In the genomic region with DNA sequence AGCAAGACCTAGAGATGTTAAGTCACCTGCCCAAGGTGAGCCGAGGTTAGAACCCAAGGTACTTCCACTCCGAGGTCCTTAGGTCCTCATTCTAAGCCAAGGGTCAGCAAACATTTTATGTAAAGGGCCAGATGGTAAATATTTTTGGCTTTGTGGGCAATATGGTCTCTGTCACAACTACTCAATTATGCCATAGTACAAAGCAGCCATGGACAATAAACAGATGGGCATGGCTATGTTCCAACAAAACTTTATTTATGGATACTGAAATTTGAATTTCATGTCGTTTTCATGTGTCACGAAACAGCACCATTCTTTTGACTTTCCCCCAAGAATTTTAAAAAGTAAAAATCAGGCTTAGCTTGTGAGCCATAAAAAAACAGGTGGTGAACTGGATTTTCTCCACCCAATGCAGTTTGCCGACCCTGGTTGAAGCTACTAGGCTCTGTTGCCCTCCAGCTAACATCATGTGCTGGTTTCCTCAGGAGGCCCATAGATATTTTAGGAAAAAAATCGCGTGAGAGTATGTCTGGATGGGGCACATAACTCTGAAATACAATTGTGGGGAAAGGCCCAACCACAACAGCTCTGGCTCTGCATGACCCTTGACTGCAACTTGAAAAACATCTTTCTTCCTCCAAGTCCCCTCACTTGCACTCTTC, we compare ENCODE assay signal across 1 cellular context.
TF ChIP-seq lines count a peak whose summit lies in the region.

No MANE protein-coding gene starts in this region.

TF ChIP-seq in GM12878, 131 proteins besides CTCF, POLR2A, EP300 and RAD21 (continues in another document):
- TF ChIP-seq SMARCA5 (IDR thresholded peaks at IDR 0.05) (no peak), SMAD1 (IDR thresholded peaks at IDR 0.05; ENCODE audit: low read depth, partially characterized antibody) (no peak), SP1 (IDR thresholded peaks at IDR 0.05; ENCODE audit: low read depth, low read length) (peak; percentile 56), RFX5 (IDR thresholded peaks at IDR 0.05; ENCODE audit: low read depth, low read length) (no peak), RELA (IDR thresholded peaks at IDR 0.05; ENCODE audit: borderline replicate concordance, partially characterized antibody) (peak; percentile 66), MEF2B (IDR thresholded peaks at IDR 0.05; ENCODE audit: partially characterized antibody, poor library complexity, severe bottlenecking) (peak; percentile 84), CEBPB (IDR thresholded peaks at IDR 0.05; ENCODE audit: borderline replicate concordance in 1 of 2, low read depth in 2 of 2, low read length in 2 of 2) (no peak), TARDBP (IDR thresholded peaks at IDR 0.05; ENCODE audit: borderline replicate concordance) (no peak), ZBED1 (IDR thresholded peaks at IDR 0.05; ENCODE audit: borderline replicate concordance) (0 out of 2 replicates have a peak, but pooled peaks have one; percentile 52), MTA2 (IDR thresholded peaks at IDR 0.05; ENCODE audit: low read depth) (peak; percentile 73; the same call in 1 of the 2 replicates), NFIC (IDR thresholded peaks at IDR 0.05; ENCODE audit: low read depth, low read length) (peak; percentile 91), ATF7 (IDR thresholded peaks at IDR 0.05; ENCODE audit: low read depth) (0 out of 2 replicates have a peak, but pooled peaks have one; percentile 32), CREM (IDR thresholded peaks at IDR 0.05; ENCODE audit: low read depth) (0 out of 2 replicates have a peak, but pooled peaks have one; percentile 46), TBL1XR1 (IDR thresholded peaks at IDR 0.05; ENCODE audit: low read depth, low read length) (no peak), SPI1 (IDR thresholded peaks at IDR 0.05; ENCODE audit: borderline replicate concordance, insufficient read depth, low read depth, low read length) (no peak), NFYA (IDR thresholded peaks at IDR 0.05; ENCODE audit: borderline replicate concordance, low read depth, low read length) (no peak), TCF12 (IDR thresholded peaks at IDR 0.05; ENCODE audit: low read depth, low read length) (0 out of 2 replicates have a peak, but pooled peaks have one; percentile 8), RAD51 (IDR thresholded peaks at IDR 0.05) (peak; percentile 30; the same call in 1 of the 2 replicates), ETV6 (conservative IDR thresholded peaks at IDR 0.05 in 1 of 2, IDR thresholded peaks at IDR 0.05 in 1 of 2; ENCODE audit: borderline replicate concordance in 1 of 2, low read depth in 1 of 2) (0 out of 4 replicates have a peak, but pooled peaks of 1 of the 2 experiments have one; percentile 21), WRNIP1 (IDR thresholded peaks at IDR 0.05; ENCODE audit: borderline replicate concordance, low read depth, low read length) (no peak), LARP7 (IDR thresholded peaks at IDR 0.05) (no peak), EED (IDR thresholded peaks at IDR 0.05; ENCODE audit: low read depth) (peak; percentile 78), MYB (IDR thresholded peaks at IDR 0.05; ENCODE audit: borderline replicate concordance, low read depth, low read length) (no peak), SMAD5 (IDR thresholded peaks at IDR 0.05; ENCODE audit: low read depth) (no peak), RUNX3 (IDR thresholded peaks at IDR 0.05; ENCODE audit: low read length) (peak; percentile 94)
- TF ChIP-seq, protein P1, sequence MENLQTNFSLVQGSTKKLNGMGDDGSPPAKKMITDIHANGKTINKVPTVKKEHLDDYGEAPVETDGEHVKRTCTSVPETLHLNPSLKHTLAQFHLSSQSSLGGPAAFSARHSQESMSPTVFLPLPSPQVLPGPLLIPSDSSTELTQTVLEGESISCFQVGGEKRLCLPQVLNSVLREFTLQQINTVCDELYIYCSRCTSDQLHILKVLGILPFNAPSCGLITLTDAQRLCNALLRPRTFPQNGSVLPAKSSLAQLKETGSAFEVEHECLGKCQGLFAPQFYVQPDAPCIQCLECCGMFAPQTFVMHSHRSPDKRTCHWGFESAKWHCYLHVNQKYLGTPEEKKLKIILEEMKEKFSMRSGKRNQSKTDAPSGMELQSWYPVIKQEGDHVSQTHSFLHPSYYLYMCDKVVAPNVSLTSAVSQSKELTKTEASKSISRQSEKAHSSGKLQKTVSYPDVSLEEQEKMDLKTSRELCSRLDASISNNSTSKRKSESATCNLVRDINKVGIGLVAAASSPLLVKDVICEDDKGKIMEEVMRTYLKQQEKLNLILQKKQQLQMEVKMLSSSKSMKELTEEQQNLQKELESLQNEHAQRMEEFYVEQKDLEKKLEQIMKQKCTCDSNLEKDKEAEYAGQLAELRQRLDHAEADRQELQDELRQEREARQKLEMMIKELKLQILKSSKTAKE (IDR thresholded peaks at IDR 0.05; ENCODE audit: low read depth, poor library complexity, severe bottlenecking) = peak; percentile 73
- TF ChIP-seq, protein P2, sequence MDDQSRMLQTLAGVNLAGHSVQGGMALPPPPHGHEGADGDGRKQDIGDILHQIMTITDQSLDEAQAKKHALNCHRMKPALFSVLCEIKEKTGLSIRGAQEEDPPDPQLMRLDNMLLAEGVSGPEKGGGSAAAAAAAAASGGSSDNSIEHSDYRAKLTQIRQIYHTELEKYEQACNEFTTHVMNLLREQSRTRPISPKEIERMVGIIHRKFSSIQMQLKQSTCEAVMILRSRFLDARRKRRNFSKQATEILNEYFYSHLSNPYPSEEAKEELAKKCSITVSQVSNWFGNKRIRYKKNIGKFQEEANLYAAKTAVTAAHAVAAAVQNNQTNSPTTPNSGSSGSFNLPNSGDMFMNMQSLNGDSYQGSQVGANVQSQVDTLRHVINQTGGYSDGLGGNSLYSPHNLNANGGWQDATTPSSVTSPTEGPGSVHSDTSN (IDR thresholded peaks at IDR 0.05; ENCODE audit: insufficient replicate concordance, low read depth, low read length) = no peak
- TF ChIP-seq, protein P3, sequence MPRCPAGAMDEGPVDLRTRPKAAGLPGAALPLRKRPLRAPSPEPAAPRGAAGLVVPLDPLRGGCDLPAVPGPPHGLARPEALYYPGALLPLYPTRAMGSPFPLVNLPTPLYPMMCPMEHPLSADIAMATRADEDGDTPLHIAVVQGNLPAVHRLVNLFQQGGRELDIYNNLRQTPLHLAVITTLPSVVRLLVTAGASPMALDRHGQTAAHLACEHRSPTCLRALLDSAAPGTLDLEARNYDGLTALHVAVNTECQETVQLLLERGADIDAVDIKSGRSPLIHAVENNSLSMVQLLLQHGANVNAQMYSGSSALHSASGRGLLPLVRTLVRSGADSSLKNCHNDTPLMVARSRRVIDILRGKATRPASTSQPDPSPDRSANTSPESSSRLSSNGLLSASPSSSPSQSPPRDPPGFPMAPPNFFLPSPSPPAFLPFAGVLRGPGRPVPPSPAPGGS (IDR thresholded peaks at IDR 0.05; ENCODE audit: borderline replicate concordance, insufficient read depth, low read depth, low read length, poor library complexity, severe bottlenecking) = peak; percentile 71
- TF ChIP-seq, protein P4, sequence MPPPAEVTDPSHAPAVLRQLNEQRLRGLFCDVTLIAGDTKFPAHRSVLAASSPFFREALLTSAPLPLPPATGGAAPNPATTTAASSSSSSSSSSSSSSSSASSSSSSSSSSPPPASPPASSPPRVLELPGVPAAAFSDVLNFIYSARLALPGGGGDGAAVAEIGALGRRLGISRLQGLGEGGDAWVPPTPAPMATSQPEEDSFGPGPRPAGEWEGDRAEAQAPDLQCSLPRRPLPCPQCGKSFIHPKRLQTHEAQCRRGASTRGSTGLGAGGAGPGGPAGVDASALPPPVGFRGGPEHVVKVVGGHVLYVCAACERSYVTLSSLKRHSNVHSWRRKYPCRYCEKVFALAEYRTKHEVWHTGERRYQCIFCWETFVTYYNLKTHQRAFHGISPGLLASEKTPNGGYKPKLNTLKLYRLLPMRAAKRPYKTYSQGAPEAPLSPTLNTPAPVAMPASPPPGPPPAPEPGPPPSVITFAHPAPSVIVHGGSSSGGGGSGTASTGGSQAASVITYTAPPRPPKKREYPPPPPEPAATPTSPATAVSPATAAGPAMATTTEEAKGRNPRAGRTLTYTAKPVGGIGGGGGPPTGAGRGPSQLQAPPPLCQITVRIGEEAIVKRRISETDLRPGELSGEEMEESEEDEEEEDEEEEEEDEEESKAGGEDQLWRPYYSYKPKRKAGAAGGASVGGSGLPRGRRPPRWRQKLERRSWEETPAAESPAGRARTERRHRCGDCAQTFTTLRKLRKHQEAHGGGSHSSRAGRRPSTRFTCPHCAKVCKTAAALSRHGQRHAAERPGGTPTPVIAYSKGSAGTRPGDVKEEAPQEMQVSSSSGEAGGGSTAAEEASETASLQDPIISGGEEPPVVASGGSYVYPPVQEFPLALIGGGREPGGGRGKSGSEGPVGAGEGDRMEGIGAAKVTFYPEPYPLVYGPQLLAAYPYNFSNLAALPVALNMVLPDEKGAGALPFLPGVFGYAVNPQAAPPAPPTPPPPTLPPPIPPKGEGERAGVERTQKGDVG (CRISPR knock-in tag; IDR thresholded peaks at IDR 0.05) = no peak
- TF ChIP-seq, protein P5, sequence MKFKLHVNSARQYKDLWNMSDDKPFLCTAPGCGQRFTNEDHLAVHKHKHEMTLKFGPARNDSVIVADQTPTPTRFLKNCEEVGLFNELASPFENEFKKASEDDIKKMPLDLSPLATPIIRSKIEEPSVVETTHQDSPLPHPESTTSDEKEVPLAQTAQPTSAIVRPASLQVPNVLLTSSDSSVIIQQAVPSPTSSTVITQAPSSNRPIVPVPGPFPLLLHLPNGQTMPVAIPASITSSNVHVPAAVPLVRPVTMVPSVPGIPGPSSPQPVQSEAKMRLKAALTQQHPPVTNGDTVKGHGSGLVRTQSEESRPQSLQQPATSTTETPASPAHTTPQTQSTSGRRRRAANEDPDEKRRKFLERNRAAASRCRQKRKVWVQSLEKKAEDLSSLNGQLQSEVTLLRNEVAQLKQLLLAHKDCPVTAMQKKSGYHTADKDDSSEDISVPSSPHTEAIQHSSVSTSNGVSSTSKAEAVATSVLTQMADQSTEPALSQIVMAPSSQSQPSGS (IDR thresholded peaks at IDR 0.05; ENCODE audit: low read length) = peak; percentile 72; the same call in 1 of the 2 replicates
- TF ChIP-seq, protein P6, sequence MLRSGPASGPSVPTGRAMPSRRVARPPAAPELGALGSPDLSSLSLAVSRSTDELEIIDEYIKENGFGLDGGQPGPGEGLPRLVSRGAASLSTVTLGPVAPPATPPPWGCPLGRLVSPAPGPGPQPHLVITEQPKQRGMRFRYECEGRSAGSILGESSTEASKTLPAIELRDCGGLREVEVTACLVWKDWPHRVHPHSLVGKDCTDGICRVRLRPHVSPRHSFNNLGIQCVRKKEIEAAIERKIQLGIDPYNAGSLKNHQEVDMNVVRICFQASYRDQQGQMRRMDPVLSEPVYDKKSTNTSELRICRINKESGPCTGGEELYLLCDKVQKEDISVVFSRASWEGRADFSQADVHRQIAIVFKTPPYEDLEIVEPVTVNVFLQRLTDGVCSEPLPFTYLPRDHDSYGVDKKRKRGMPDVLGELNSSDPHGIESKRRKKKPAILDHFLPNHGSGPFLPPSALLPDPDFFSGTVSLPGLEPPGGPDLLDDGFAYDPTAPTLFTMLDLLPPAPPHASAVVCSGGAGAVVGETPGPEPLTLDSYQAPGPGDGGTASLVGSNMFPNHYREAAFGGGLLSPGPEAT (IDR thresholded peaks at IDR 0.05; ENCODE audit: low read depth) = peak; percentile 90
- TF ChIP-seq, protein P7, sequence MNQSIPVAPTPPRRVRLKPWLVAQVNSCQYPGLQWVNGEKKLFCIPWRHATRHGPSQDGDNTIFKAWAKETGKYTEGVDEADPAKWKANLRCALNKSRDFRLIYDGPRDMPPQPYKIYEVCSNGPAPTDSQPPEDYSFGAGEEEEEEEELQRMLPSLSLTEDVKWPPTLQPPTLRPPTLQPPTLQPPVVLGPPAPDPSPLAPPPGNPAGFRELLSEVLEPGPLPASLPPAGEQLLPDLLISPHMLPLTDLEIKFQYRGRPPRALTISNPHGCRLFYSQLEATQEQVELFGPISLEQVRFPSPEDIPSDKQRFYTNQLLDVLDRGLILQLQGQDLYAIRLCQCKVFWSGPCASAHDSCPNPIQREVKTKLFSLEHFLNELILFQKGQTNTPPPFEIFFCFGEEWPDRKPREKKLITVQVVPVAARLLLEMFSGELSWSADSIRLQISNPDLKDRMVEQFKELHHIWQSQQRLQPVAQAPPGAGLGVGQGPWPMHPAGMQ (IDR thresholded peaks at IDR 0.05; ENCODE audit: borderline replicate concordance) = no peak
- TF ChIP-seq, protein P8, sequence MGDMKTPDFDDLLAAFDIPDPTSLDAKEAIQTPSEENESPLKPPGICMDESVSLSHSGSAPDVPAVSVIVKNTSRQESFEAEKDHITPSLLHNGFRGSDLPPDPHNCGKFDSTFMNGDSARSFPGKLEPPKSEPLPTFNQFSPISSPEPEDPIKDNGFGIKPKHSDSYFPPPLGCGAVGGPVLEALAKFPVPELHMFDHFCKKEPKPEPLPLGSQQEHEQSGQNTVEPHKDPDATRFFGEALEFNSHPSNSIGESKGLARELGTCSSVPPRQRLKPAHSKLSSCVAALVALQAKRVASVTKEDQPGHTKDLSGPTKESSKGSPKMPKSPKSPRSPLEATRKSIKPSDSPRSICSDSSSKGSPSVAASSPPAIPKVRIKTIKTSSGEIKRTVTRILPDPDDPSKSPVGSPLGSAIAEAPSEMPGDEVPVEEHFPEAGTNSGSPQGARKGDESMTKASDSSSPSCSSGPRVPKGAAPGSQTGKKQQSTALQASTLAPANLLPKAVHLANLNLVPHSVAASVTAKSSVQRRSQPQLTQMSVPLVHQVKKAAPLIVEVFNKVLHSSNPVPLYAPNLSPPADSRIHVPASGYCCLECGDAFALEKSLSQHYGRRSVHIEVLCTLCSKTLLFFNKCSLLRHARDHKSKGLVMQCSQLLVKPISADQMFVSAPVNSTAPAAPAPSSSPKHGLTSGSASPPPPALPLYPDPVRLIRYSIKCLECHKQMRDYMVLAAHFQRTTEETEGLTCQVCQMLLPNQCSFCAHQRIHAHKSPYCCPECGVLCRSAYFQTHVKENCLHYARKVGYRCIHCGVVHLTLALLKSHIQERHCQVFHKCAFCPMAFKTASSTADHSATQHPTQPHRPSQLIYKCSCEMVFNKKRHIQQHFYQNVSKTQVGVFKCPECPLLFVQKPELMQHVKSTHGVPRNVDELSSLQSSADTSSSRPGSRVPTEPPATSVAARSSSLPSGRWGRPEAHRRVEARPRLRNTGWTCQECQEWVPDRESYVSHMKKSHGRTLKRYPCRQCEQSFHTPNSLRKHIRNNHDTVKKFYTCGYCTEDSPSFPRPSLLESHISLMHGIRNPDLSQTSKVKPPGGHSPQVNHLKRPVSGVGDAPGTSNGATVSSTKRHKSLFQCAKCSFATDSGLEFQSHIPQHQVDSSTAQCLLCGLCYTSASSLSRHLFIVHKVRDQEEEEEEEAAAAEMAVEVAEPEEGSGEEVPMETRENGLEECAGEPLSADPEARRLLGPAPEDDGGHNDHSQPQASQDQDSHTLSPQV (IDR thresholded peaks at IDR 0.05) = peak; percentile 66
